30 cellular contexts compared by ENCODE assay signal in genomic region chr9:36854034-36854433, GRCh38.
"Had no signal": no experiment of that assay in that cellular context is flagged by ENCODE, and none has a peak within 500 bp of the region (broad histone marks: within the 10 kb centered on the region; RNA-seq: fewer than 3 reads in every experiment).

No MANE protein-coding gene starts in this region.

- H3K27ac Mint-ChIP-seq: dendritic cell treated with granulocyte-macrophage colony-stimulating factor and Interleukin-4, amounts not matched to agents 40 ng/mL and 50 ng/mL, for 4 days; endodermal cell had no signal

- H3K79me2 ChIP-seq: hepatocyte had no signal

- H3K36me3 ChIP-seq: colonic mucosa, esophagus muscularis mucosa, esophagus squamous epithelium, gastrocnemius medialis, gastroesophageal sphincter, heart left ventricle, heart right ventricle had no signal

- FAIRE-seq: colon, endometrium, endothelial cell of umbilical vein, frontal cortex had no signal

- H3K4me1 ChIP-seq: colonic mucosa, esophagus muscularis mucosa, gastrocnemius medialis, gastroesophageal sphincter, heart left ventricle, heart right ventricle had no signal

- H3K9me3 Mint-ChIP-seq: dendritic cell treated with granulocyte-macrophage colony-stimulating factor and Interleukin-4, amounts not matched to agents 40 ng/mL and 50 ng/mL, for 4 days; effector memory CD8-positive, alpha-beta T cell; endodermal cell had no signal

- ATAC-seq: effector memory CD8-positive, alpha-beta T cell; esophagus mucosa; foreskin keratinocyte; gastrocnemius medialis; gastroesophageal sphincter; heart left ventricle; heart right ventricle had no signal

- H3K4me3 Mint-ChIP-seq: dendritic cell treated with granulocyte-macrophage colony-stimulating factor and Interleukin-4, amounts not matched to agents 40 ng/mL and 50 ng/mL, for 4 days; effector memory CD8-positive, alpha-beta T cell; endodermal cell had no signal

- DNase-seq: colonic mucosa; cortex of kidney; dermis blood vessel endothelial cell; dorsolateral prefrontal cortex; effector CD4-positive, alpha-beta T cell; effector CD8-positive, alpha-beta T cell; effector memory CD4-positive, alpha-beta T cell; effector memory CD8-positive, alpha-beta T cell; endodermal cell; erythroblast; esophagus squamous epithelium; foreskin fibroblast; foreskin keratinocyte; foreskin melanocyte; gastrocnemius medialis; glutamatergic neuron; head of caudate nucleus; heart left ventricle; heart right ventricle had no signal

- H3K27ac ChIP-seq: colonic mucosa, coronary artery, dorsolateral prefrontal cortex, epithelial cell of prostate, esophagus muscularis mucosa, esophagus squamous epithelium, foreskin keratinocyte, gastrocnemius medialis, gastroesophageal sphincter, heart left ventricle, heart right ventricle, hepatocyte had no signal

- H3K27me3 ChIP-seq: colonic mucosa had no signal

- H3K4me3 ChIP-seq: colonic mucosa, coronary artery, dorsolateral prefrontal cortex, esophagus muscularis mucosa, esophagus squamous epithelium, gastrocnemius medialis, gastroesophageal sphincter, heart left ventricle, heart right ventricle, hepatocyte had no signal

- H3K4me2 ChIP-seq: hepatocyte had no signal

- H2AFZ ChIP-seq: hepatocyte had no signal
